16 cellular contexts compared by ENCODE assay signal in genomic region chr15:70613259-70613658, GRCh38.
DNase-seq lines count a peak whose midpoint lies in the region; ATAC-seq and TF ChIP-seq lines count a peak whose summit lies in the region.
"Had no signal": no experiment of that assay in that cellular context is flagged by ENCODE, and none has a peak within 500 bp of the region (broad histone marks: within the 10 kb centered on the region; RNA-seq: fewer than 3 reads in every experiment).

No MANE protein-coding gene starts in this region.

- peak; percentile 13 for DNase-seq in mammary epithelial cell
- DNase-seq in MCF 10A (ENCODE audit: unreplicated experiment) = no peak
- DNase-seq in fibroblast of villous mesenchyme (ENCODE audit: low read depth) = peak; percentile 77
- DNase-seq in sciatic nerve (ENCODE audit: low spot score) = no peak
- no peak for DNase-seq in GM19240 (ENCODE audit: insufficient read length, low spot score)
- no peak for DNase-seq in HPDE6-E6E7 (ENCODE audit: extremely low spot score)
- DNase-seq: CD8-positive, alpha-beta T cell; COR-L47; DND-41; GDM1; IMR-90 had no signal

- POLR2A ChIA-PET in MCF 10A (lab: Yijun Ruan, JAX) = interaction anchor here (0.6 kb wide), 1 partner anchor 672 kb away, joined by 3 read pairs; no protein-coding TSS in a partner anchor

- ATAC-seq in sciatic nerve = peak; percentile 66
- no peak for ATAC-seq in GM21737 (IDR thresholded peaks at IDR 0.05; ENCODE audit: unreplicated experiment)
- ATAC-seq: CD8-positive, alpha-beta T cell; HCT116 had no signal

- H3K27me3 ChIP-seq in mammary epithelial cell (ENCODE audit: insufficient read depth, low read length) = no peaks in the 10 kb centered on the region

- dilution Hi-C loops in mammary epithelial cell (cut with HindIII; ENCODE audit: low sequenced_read_pairs) = no loop called here

- H2AFZ ChIP-seq in mammary epithelial cell (ENCODE audit: low read depth, low read length) = no peak overlapping the region

- no peaks in the 10 kb centered on the region for H3K9me3 ChIP-seq in mammary epithelial cell (replicated peaks; ENCODE audit: insufficient read depth, low read length)

- TF ChIP-seq CTCF in mammary epithelial cell (conservative IDR thresholded peaks at IDR 0.05 in 1 of 2, IDR thresholded peaks at IDR 0.05 in 1 of 2; ENCODE audit: extremely low read depth in 1 of 2, insufficient read depth in 1 of 2, low read depth in 1 of 2, low read length in 2 of 2) = no peak
- TF ChIP-seq CTCF in MCF 10A (IDR thresholded peaks at IDR 0.05; ENCODE audit: unreplicated experiment) = no peak
- TF ChIP-seq CTCF in fibroblast of villous mesenchyme (IDR thresholded peaks at IDR 0.05; ENCODE audit: insufficient read depth, low read depth, low read length) = no peak

- no peak overlapping the region for H3K27ac ChIP-seq in mammary epithelial cell (ENCODE audit: insufficient read depth, low read depth, low read length)
- H3K27ac ChIP-seq: 22Rv1, HL-60 had no signal

- in situ Hi-C loops in mammary epithelial cell (cut with MboI; ENCODE audit: low sequenced_read_pairs in 2 of 2) = no loop called here

- intact Hi-C loops in mammary epithelial cell (cut with micrococcal nuclease) (no loop called here), MCF 10A (cut with micrococcal nuclease) (no loop called here), sciatic nerve (cut with DNase I) (no loop called here)

- H3K36me3 Mint-ChIP-seq in MCF 10A (ENCODE audit: insufficient read depth, unreplicated experiment) = no peaks in the 10 kb centered on the region
- H3K36me3 Mint-ChIP-seq: CD14-positive monocyte; CD8-positive, alpha-beta T cell had no signal

- no peak overlapping the region for H3K27ac Mint-ChIP-seq in MCF 10A (ENCODE audit: low read depth, unreplicated experiment)
- H3K27ac Mint-ChIP-seq: CD8-positive, alpha-beta T cell had no signal

- CTCF ChIA-PET in mammary epithelial cell (lab: Charles Lee; ENCODE audit: low non-redundant PET) (no interaction called here), MCF 10A (lab: Yijun Ruan, JAX) (interaction anchor here (1.0 kb wide), 1 partner anchor 28 kb away, joined by 3 read pairs; no protein-coding TSS in a partner anchor)

- H3K27me3 Mint-ChIP-seq in MCF 10A (ENCODE audit: insufficient read depth, unreplicated experiment) = peaks cover 2% of the 10 kb centered on the region

- 95% methylated on average over 2 of the region's 2 CpGs for WGBS in mammary epithelial cell (ENCODE audit: low coverage, missing lambda C conversion rate)

- H3K79me2 ChIP-seq in mammary epithelial cell (ENCODE audit: insufficient read depth, low read length) = no peaks in the 10 kb centered on the region

- no peak overlapping the region for H3K4me3 Mint-ChIP-seq in MCF 10A (ENCODE audit: unreplicated experiment)
- H3K4me3 Mint-ChIP-seq: CD14-positive monocyte; CD8-positive, alpha-beta T cell had no signal

- no peak overlapping the region for H3K9ac ChIP-seq in mammary epithelial cell (ENCODE audit: insufficient read depth, low read length)

- H4K20me1 ChIP-seq in mammary epithelial cell (ENCODE audit: insufficient read depth, low read length) = no peaks in the 10 kb centered on the region

- H3K4me3 ChIP-seq in mammary epithelial cell (replicated peaks in 1 of 3; ENCODE audit: insufficient read depth in 1 of 3, low read depth in 2 of 3, low read length in 3 of 3) (no peak overlapping the region), fibroblast of villous mesenchyme (ENCODE audit: low read depth, low read length) (no peak overlapping the region)

- H3K4me1 Mint-ChIP-seq in MCF 10A (ENCODE audit: insufficient read depth, unreplicated experiment) = no peaks in the 10 kb centered on the region
- H3K4me1 Mint-ChIP-seq: CD14-positive monocyte had no signal

- BruUV-seq in mammary epithelial cell (replicated peaks; lab: Mats Ljungman, UMichigan) (no TSS peak), MCF 10A (replicated peaks; lab: Mats Ljungman, UMichigan) (no TSS peak)

- H3K36me3 ChIP-seq in mammary epithelial cell (ENCODE audit: insufficient read depth, low read length) = no peaks in the 10 kb centered on the region

- H3K9me3 Mint-ChIP-seq in MCF 10A (ENCODE audit: unreplicated experiment) = no peaks in the 10 kb centered on the region
- H3K9me3 Mint-ChIP-seq: CD8-positive, alpha-beta T cell had no signal

- no peaks in the 10 kb centered on the region for H3K4me1 ChIP-seq in mammary epithelial cell (ENCODE audit: insufficient read depth, low read length)

- no peak overlapping the region for H3K4me2 ChIP-seq in mammary epithelial cell (ENCODE audit: insufficient read depth, low read depth, low read length)

Comparison
In these comparisons a context has a peak if more than half of its experiments do, and no peak if none do; other contexts are left out.
1. DNase-seq: peak in mammary epithelial cell (single experiment) and fibroblast of villous mesenchyme (single experiment); none in MCF 10A (single experiment), sciatic nerve (single experiment), GM19240 (single experiment) and HPDE6-E6E7 (single experiment).